34 cellular contexts compared by ENCODE assay signal in genomic region chr7:344608-344994, GRCh38. TPM values are rescaled to one million over a fixed set of nuclear protein-coding genes. Genes with fewer than 3 reads are reported as not detected.
"Had no signal": no experiment of that assay in that cellular context is flagged by ENCODE, and none has a peak within 500 bp of the region (broad histone marks: within the 10 kb centered on the region; RNA-seq: fewer than 3 reads in every experiment).

No MANE protein-coding gene starts in this region.

- H3K9me3 ChIP-seq: left ventricle myocardium inferior, neutrophil, right atrium auricular region, sigmoid colon, suprapubic skin, thoracic aorta, tibial artery, upper lobe of right lung, uterus had no signal

- H3K27ac ChIP-seq: left ventricle myocardium inferior, neutrophil, parathyroid adenoma, right atrium auricular region, sigmoid colon, spleen, suprapubic skin, thoracic aorta, tibial artery, upper lobe of right lung, uterus had no signal

- DNase-seq: hypothalamus; immature natural killer cell; kidney; left ventricle myocardium inferior; mesendoderm; naive B cell; natural killer cell; occipital lobe; sigmoid colon; small intestine; spleen; stimulated activated CD4-positive, alpha-beta T cell treated with anti-CD3 and anti-CD28 coated beads, Interleukin-4, amount 100 ng/mL, for 24 hours; stimulated activated naive CD4-positive, alpha-beta T cell; tibial artery; trophoblast cell; upper lobe of right lung; uterus had no signal

- H3K9ac ChIP-seq: parathyroid adenoma had no signal

- H2AFZ ChIP-seq: parathyroid adenoma had no signal

- FAIRE-seq: islet of Langerhans, kidney, small intestine had no signal

- ATAC-seq: natural killer cell; stimulated activated effector memory CD8-positive, alpha-beta T cell treated with anti-CD3 and anti-CD28 coated beads, Interleukin-12 subunit alpha, Interleukin-12 subunit beta, amount 100 ng/mL, for 72 hours; upper lobe of right lung had no signal

- H3K36me3 ChIP-seq: left ventricle myocardium inferior, neutrophil, right atrium auricular region, sigmoid colon, spleen, suprapubic skin, thoracic aorta, tibial artery, upper lobe of right lung, uterus had no signal

- H3K27me3 ChIP-seq: right atrium auricular region, sigmoid colon, suprapubic skin, tibial artery, upper lobe of right lung, uterus had no signal

- H3K4me1 ChIP-seq: sigmoid colon, spleen, suprapubic skin, upper lobe of right lung, uterus had no signal

- H3K79me2 ChIP-seq: parathyroid adenoma had no signal

- H3K4me3 ChIP-seq: left ventricle myocardium inferior, lung, right atrium auricular region, sigmoid colon, spleen, suprapubic skin, thoracic aorta, tibial artery, upper lobe of right lung, uterus had no signal

RNA-seq across cellular contexts. Expression of gene FOXL3, which starts 54.6 kb away (rescaled TPM):
- total RNA-seq: kidney, left ventricle myocardium inferior, lower leg skin, lung, mesothelial cell of epicardium, mononuclear cell, natural killer cell, occipital lobe, osteocyte, posterior vena cava, pulmonary artery endothelial cell, renal cortical epithelial cell, right atrium auricular region, sigmoid colon, spleen, subcutaneous adipose tissue, suprapubic skin, thoracic aorta, upper lobe of right lung, uterus had no signal
- polyA plus RNA-seq: immature natural killer cell, lung, neural cell, sigmoid colon, small intestine, spleen had no signal
